ENCODE assay signal across 22 cellular contexts in the genomic region with DNA sequence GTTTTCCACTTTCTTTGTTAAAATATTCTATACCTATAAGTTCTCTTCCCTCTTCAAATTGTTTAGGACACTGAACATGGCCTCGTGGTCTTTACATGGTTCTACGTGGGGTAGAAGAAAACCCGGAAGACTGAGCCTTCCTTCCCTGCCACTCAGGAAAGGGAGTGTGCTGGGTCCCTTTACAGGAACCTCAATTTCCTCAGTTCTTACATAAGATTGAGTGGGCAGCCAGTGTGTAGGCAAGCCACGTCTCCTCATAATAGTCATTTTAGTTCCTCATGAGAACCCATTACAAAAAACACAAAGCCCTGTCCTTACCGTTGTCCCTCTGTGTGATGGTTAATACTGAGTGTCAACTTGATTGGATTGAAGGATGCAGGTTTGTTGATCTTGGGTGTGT.
DNase-seq lines count a peak whose midpoint lies in the region; ATAC-seq lines count a peak whose summit lies in the region.
"Had no signal": no experiment of that assay in that cellular context is flagged by ENCODE, and none has a peak within 500 bp of the region (broad histone marks: within the 10 kb centered on the region; RNA-seq: fewer than 3 reads in every experiment).

No MANE protein-coding gene starts in this region.

- peak; percentile 56 for DNase-seq in CD1c-positive myeloid dendritic cell (ENCODE audit: extremely low spot score)
- peak; percentile 27 for DNase-seq in KBM-7
- peak; percentile 25 for DNase-seq in SKM-1 (lab: John Stamatoyannopoulos, UW; ENCODE audit: unreplicated experiment)
- DNase-seq in putamen (ENCODE audit: low spot score) = peak; percentile 3
- DNase-seq in iPS-NIHi7 (ENCODE audit: extremely low spot score) = no peak
- DNase-seq in HUDEP-2 (lab: John Stamatoyannopoulos, UW; ENCODE audit: unreplicated experiment in 76 of 76) = no peak
- DNase-seq: C1 segment of cervical spinal cord; Caco-2; CD8-positive, alpha-beta T cell; GDM1; NCI-H1105; NCI-H1436 treated with DMSO at 0.1 percent for 48 hours; NCI-H187 treated with DMSO at 0.1 percent for 48 hours; NCI-H2171 treated with DMSO at 0.1 percent for 48 hours; NCI-H345; NCI-H510A treated with DMSO at 0.1 percent for 48 hours; NCI-H748 treated with DMSO at 0.1 percent for 48 hours; NK-92 treated with Interleukin-12 subunit alpha and Interleukin-12 subunit beta, amount 100 ng/mL, for 24 hours; Right ventricle myocardium superior; RPMI8226 had no signal

- in situ Hi-C loops in KBM-7 (cut with MboI; ENCODE audit: low pct_unique_long_range_greater_than_20kb, low sequenced_read_pairs) = no loop called here

- ATAC-seq in GM19351 (IDR thresholded peaks at IDR 0.05; ENCODE audit: unreplicated experiment) = no peak
- ATAC-seq: CD8-positive, alpha-beta T cell; K562 had no signal

Comparison
In these comparisons a context has a peak if more than half of its experiments do, and no peak if none do; other contexts are left out.
1. DNase-seq: peak in CD1c-positive myeloid dendritic cell (single experiment), KBM-7 (single experiment), SKM-1 (single experiment) and putamen (single experiment); none in iPS-NIHi7 (single experiment) and HUDEP-2 (0 of 76).